Comparison of ENCODE assay signal across 13 cellular contexts in the genomic region with DNA sequence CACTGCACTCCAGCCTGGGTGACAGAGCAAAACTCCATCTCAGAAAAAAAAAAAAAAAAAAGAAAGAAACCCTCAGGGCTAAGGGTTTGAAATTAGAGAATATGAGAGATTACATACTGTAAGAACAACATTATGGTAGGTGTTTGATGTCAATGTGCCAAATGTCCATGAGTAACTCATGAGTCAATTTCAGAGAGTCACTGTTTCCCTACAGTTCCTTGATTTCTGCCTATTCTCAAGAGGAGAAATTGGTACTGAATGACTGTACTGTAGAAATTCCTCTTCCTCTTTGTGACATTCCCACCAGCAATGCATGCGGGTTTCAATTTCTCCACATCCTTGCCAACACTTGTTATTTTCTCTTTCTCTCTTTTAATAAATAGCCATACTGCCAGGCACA. TPM values are rescaled to one million over a fixed set of nuclear protein-coding genes. Genes with fewer than 3 reads are reported as not detected.
A peak's percentile ranks its signal among the peaks of the same experiment; 100 is the strongest.
DNase-seq lines count a peak whose midpoint lies in the region; ATAC-seq, FAIRE-seq and TF ChIP-seq lines count a peak whose summit lies in the region.
"Had no signal": no experiment of that assay in that cellular context is flagged by ENCODE, and none has a peak within 500 bp of the region (broad histone marks: within the 10 kb centered on the region; RNA-seq: fewer than 3 reads in every experiment).

No MANE protein-coding gene starts in this region.

- H2AFZ ChIP-seq in PC-9: no peak overlapping the region

- POLR2A ChIA-PET in PC-9 (lab: Charles Lee; ENCODE audit: unreplicated experiment) (no interaction called here), A673 (lab: Charles Lee; ENCODE audit: low non-redundant PET) (no interaction called here)

- H3K4me1 ChIP-seq in PC-9 (replicated peaks; ENCODE audit: insufficient read depth) (peaks cover 13% of the 10 kb centered on the region), right lobe of liver (peaks cover 0 to 35% (median 14%) of the 10 kb centered on the region in 4 donors), kidney (ENCODE audit: control insufficient read depth in 1 of 2, insufficient read depth in 1 of 2, low read depth in 1 of 2, low read length in 2 of 2) (peaks cover 0 to 2% of the 10 kb centered on the region in 2 donors), A673 (ENCODE audit: insufficient read depth, low read length, poor library complexity, severe bottlenecking) (no peaks in the 10 kb centered on the region), SJCRH30 (no peaks in the 10 kb centered on the region)
- H3K4me1 ChIP-seq: colonic mucosa, sigmoid colon had no signal

- no peak for TF ChIP-seq POLR2A in right lobe of liver (IDR thresholded peaks at IDR 0.05)

- no peak overlapping the region for H3K4me2 ChIP-seq in PC-9

- TF ChIP-seq CTCF in PC-9 (conservative IDR thresholded peaks at IDR 0.05) (no peak), choroid plexus epithelial cell (conservative IDR thresholded peaks at IDR 0.05; ENCODE audit: low read depth, low read length) (no peak), right lobe of liver (IDR thresholded peaks at IDR 0.05) (no peak), kidney (IDR thresholded peaks at IDR 0.05; ENCODE audit: borderline replicate concordance, extremely low read depth, insufficient read depth) (no peak), A673 (conservative IDR thresholded peaks at IDR 0.05; ENCODE audit: low read depth, low read length) (no peak)

- intact Hi-C loops in PC-9 (cut with micrococcal nuclease; ENCODE audit: unreplicated experiment): no loop called here
- intact Hi-C loops in right lobe of liver (cut with DNase I): no loop called here
- intact Hi-C loops in kidney (cut with DNase I): no loop called here
- intact Hi-C loops in A673 (cut with micrococcal nuclease; ENCODE audit: unreplicated experiment): no loop called here

- CTCF ChIA-PET in PC-9 (lab: Charles Lee) (no interaction called here), A673 (lab: Charles Lee) (no interaction called here)

- peak in 1 of 4 donors; percentile 4 for ATAC-seq in right lobe of liver
- ATAC-seq: activated CD4-positive, CD25-positive, alpha-beta regulatory T cell treated with anti-CD3 and anti-CD28 coated beads, Interleukin-2, amount 50 U/mL, for 24 hours; activated T-helper 17 cell treated with anti-CD3 and anti-CD28 coated beads, Interleukin-2, amount 50 U/mL, for 72 hours had no signal

- DNase-seq in Daoy (ENCODE audit: low read depth) (peak; percentile 87), PC-9 (peak in 1 of 2 experiments; percentile 87), choroid plexus epithelial cell (ENCODE audit: low read depth) (peak; percentile 53), right lobe of liver (no peak), SW480 (ENCODE audit: low spot score) (no peak), kidney (no peak), A673 (ENCODE audit: low spot score) (no peak), SJCRH30 (no peak)
- DNase-seq: colonic mucosa, sigmoid colon, transverse colon had no signal

- no peak overlapping the region for H3K9ac ChIP-seq in kidney (ENCODE audit: low read length in 2 of 2)

- H3K27ac ChIP-seq in PC-9 (peak overlapping the region; percentile 67), right lobe of liver (peak overlapping the region; percentile 85 to 98 (median 90)), kidney (ENCODE audit: low read depth in 2 of 2, low read length in 2 of 2) (no peak overlapping the region), A673 (ENCODE audit: low read depth, low read length, poor library complexity, severe bottlenecking) (no peak overlapping the region), SJCRH30 (no peak overlapping the region)
- H3K27ac ChIP-seq: colonic mucosa, sigmoid colon, transverse colon had no signal

- no peak overlapping the region for H3K4me3 ChIP-seq in PC-9
- no peak overlapping the region for H3K4me3 ChIP-seq in choroid plexus epithelial cell (ENCODE audit: low read depth, low read length)
- no peak overlapping the region for H3K4me3 ChIP-seq in right lobe of liver
- no peak overlapping the region for H3K4me3 ChIP-seq in kidney (ENCODE audit: low read length in 2 of 2)
- no peak overlapping the region for H3K4me3 ChIP-seq in A673 (ENCODE audit: low read depth, low read length, poor library complexity, severe bottlenecking)
- no peak overlapping the region for H3K4me3 ChIP-seq in SJCRH30
- H3K4me3 ChIP-seq: colonic mucosa, sigmoid colon, transverse colon had no signal

- H4K20me1 ChIP-seq in PC-9 (ENCODE audit: insufficient read depth): no peaks in the 10 kb centered on the region

- BruUV-seq in PC-9 (replicated peaks; lab: Mats Ljungman, UMichigan) (no TSS peak), A673 (replicated peaks; lab: Mats Ljungman, UMichigan) (no TSS peak)

- H3K36me3 ChIP-seq in PC-9 (ENCODE audit: low read depth): no peaks in the 10 kb centered on the region
- H3K36me3 ChIP-seq in right lobe of liver: no peaks in the 10 kb centered on the region
- no peaks in the 10 kb centered on the region for H3K36me3 ChIP-seq in kidney (ENCODE audit: control insufficient read depth in 1 of 2, insufficient read depth in 2 of 2, low read length in 2 of 2)
- no peaks in the 10 kb centered on the region for H3K36me3 ChIP-seq in A673 (ENCODE audit: insufficient read depth, low read length, poor library complexity, severe bottlenecking)
- no peaks in the 10 kb centered on the region for H3K36me3 ChIP-seq in SJCRH30
- H3K36me3 ChIP-seq: colonic mucosa, sigmoid colon, transverse colon had no signal

- H3K79me2 ChIP-seq in PC-9 (ENCODE audit: low read depth): no peaks in the 10 kb centered on the region

- H3K27me3 ChIP-seq in PC-9 (ENCODE audit: insufficient read depth, low read depth) (no peaks in the 10 kb centered on the region), right lobe of liver (no peaks in the 10 kb centered on the region), A673 (replicated peaks; ENCODE audit: insufficient read depth, low read depth, low read length, poor library complexity) (no peaks in the 10 kb centered on the region), SJCRH30 (no peaks in the 10 kb centered on the region)
- H3K27me3 ChIP-seq: colonic mucosa, sigmoid colon, transverse colon had no signal

- H3K9me2 ChIP-seq in PC-9 (ENCODE audit: insufficient read depth): no peaks in the 10 kb centered on the region

- H3K9me3 ChIP-seq in PC-9 (ENCODE audit: insufficient read depth, low read depth): 0 out of 2 replicates have a peak, but pooled peaks cover 3% of the 10 kb centered on the region
- H3K9me3 ChIP-seq in right lobe of liver: no peaks in the 10 kb centered on the region
- no peaks in the 10 kb centered on the region for H3K9me3 ChIP-seq in kidney (ENCODE audit: control insufficient read depth in 1 of 2, low read length in 2 of 2)
- H3K9me3 ChIP-seq in A673 (ENCODE audit: low read depth, low read length, poor library complexity, severe bottlenecking): no peaks in the 10 kb centered on the region
- H3K9me3 ChIP-seq in SJCRH30 (replicated peaks): no peaks in the 10 kb centered on the region
- H3K9me3 ChIP-seq: colonic mucosa, sigmoid colon, transverse colon had no signal

- WGBS in right lobe of liver (ENCODE audit: insufficient coverage, low coverage, low lambda C conversion rate, missing lambda C conversion rate): 73% methylated on average over 1 of the region's 1 CpG

- FAIRE-seq in kidney (lab: Jason Lieb, UNC): no peak

- peaks cover 11% of the 10 kb centered on the region; the same call in 1 of the 2 replicates for H3F3A ChIP-seq in PC-9 (ENCODE audit: insufficient read depth, low read depth)

RNA-seq across cellular contexts. Expression of gene MARVELD2, which starts 35.2 kb away (rescaled TPM):
- 3.8 and 5.1 TPM in 2 replicates for total RNA-seq in Daoy (2014; rRNA removed; shearing (Covaris generic))
- total RNA-seq in PC-9 (2021) (16.2 and 21.0 TPM in 2 replicates), right lobe of liver (10 to 100 TPM; 21.6 to 37.1 (median 26.1) TPM), kidney (41.2 TPM), A673 (2021) (0.32 and 0.39 TPM in 2 replicates)
- 8.5 TPM for polyA plus RNA-seq in kidney (ENCODE audit: insufficient read depth, low read depth, low replicate concordance)
- total RNA-seq in SJCRH30 (2014; rRNA removed; shearing (Covaris generic)): 0.20 and 0.28 TPM in 2 replicates

RNA-seq across cellular contexts. Expression of gene OCLN, which starts 42.5 kb away (rescaled TPM):
- total RNA-seq in Daoy (2014; rRNA removed; shearing (Covaris generic)): 30.8 and 39.0 TPM in 2 replicates
- total RNA-seq in PC-9 (2021) (66.5 and 77.4 TPM in 2 replicates), right lobe of liver (10 to 100 TPM; 28.5 to 73.9 (median 50.8) TPM), kidney (127 TPM), A673 (2021) (13.3 and 14.1 TPM in 2 replicates)
- 13.5 TPM for polyA plus RNA-seq in kidney (ENCODE audit: insufficient read depth, low read depth, low replicate concordance)
- 36.1 and 36.6 TPM in 2 replicates for total RNA-seq in SJCRH30 (2014; rRNA removed; shearing (Covaris generic))

Comparison
In these comparisons a context has a peak if more than half of its experiments do, and no peak if none do; other contexts are left out.
1. DNase-seq: peak in Daoy (single experiment) and choroid plexus epithelial cell (single experiment); none in right lobe of liver (0 of 3), SW480 (single experiment), kidney (single experiment), A673 (single experiment) and SJCRH30 (0 of 2).
2. H3K27ac ChIP-seq: peak in PC-9 (single experiment) and right lobe of liver (3 of 3); none in kidney (0 of 2), A673 (single experiment) and SJCRH30 (single experiment).